ENCODE assay signal across 21 cellular contexts in genomic region chr2:218226903-218227302, GRCh38. TPM values are rescaled to one million over a fixed set of nuclear protein-coding genes. Genes with fewer than 3 reads are reported as not detected.
A peak's percentile ranks its signal among the peaks of the same experiment; 100 is the strongest.
DNase-seq lines count a peak whose midpoint lies in the region; ATAC-seq and TF ChIP-seq lines count a peak whose summit lies in the region.
"Had no signal": no experiment of that assay in that cellular context is flagged by ENCODE, and none has a peak within 500 bp of the region (broad histone marks: within the 10 kb centered on the region; RNA-seq: fewer than 3 reads in every experiment).

No MANE protein-coding gene starts in this region.

- H3K27me3 ChIP-seq in MM.1S (replicated peaks; ENCODE audit: insufficient read depth, low read length) (no peaks in the 10 kb centered on the region), PC-3 (ENCODE audit: low read length) (no peaks in the 10 kb centered on the region)
- H3K27me3 ChIP-seq: esophagus muscularis mucosa, uterus had no signal

- peaks cover 76% of the 10 kb centered on the region for H3K4me1 Mint-ChIP-seq in activated CD4-positive, alpha-beta T cell treated with anti-CD3 and anti-CD28 coated beads, Interleukin-2, amount 10 ng/mL, durations not matched to agents 24 days and 14 days
- peaks cover 96% of the 10 kb centered on the region for H3K4me1 Mint-ChIP-seq in activated naive CD8-positive, alpha-beta T cell treated with anti-CD3 and anti-CD28 coated beads, Interleukin-2, amount 50 U/mL, for 24 hours
- H3K4me1 Mint-ChIP-seq in nephron progenitor cell = peaks cover 16% of the 10 kb centered on the region

- H3K79me2 ChIP-seq in MM.1S (ENCODE audit: low read length) (peaks cover 77% of the 10 kb centered on the region), PC-3 (ENCODE audit: low read length) (peaks cover 49% of the 10 kb centered on the region)

- ATAC-seq in activated naive CD8-positive, alpha-beta T cell treated with anti-CD3 and anti-CD28 coated beads, Interleukin-2, amount 50 U/mL, for 24 hours = no peak
- no peak for ATAC-seq in PC-3
- ATAC-seq: A549 had no signal

- POLR2A ChIA-PET in PC-3 (lab: Charles Lee; ENCODE audit: unreplicated experiment) = interaction anchor here (0.6 kb wide), 1 partner anchor 11 kb away, joined by 7 read pairs; no protein-coding TSS in a partner anchor

- peak overlapping the region; percentile 48 for H3K4me3 Mint-ChIP-seq in activated CD4-positive, alpha-beta T cell treated with anti-CD3 and anti-CD28 coated beads, Interleukin-2, amount 10 ng/mL, durations not matched to agents 24 days and 14 days
- H3K4me3 Mint-ChIP-seq in activated naive CD8-positive, alpha-beta T cell treated with anti-CD3 and anti-CD28 coated beads, Interleukin-2, amount 50 U/mL, for 24 hours = peak overlapping the region; percentile 21
- H3K4me3 Mint-ChIP-seq in nephron progenitor cell = no peak overlapping the region
- H3K4me3 Mint-ChIP-seq: brain, neural crest cell had no signal

- peaks cover 74% of the 10 kb centered on the region for H3F3A ChIP-seq in MM.1S (ENCODE audit: insufficient read depth, low read length)
- H3F3A ChIP-seq in PC-3 (ENCODE audit: low read length, unreplicated experiment) = peaks cover 17% of the 10 kb centered on the region

- H3K27me3 Mint-ChIP-seq in activated CD4-positive, alpha-beta T cell treated with anti-CD3 and anti-CD28 coated beads, Interleukin-2, amount 10 ng/mL, durations not matched to agents 24 days and 14 days = no peaks in the 10 kb centered on the region
- H3K27me3 Mint-ChIP-seq in activated naive CD8-positive, alpha-beta T cell treated with anti-CD3 and anti-CD28 coated beads, Interleukin-2, amount 50 U/mL, for 24 hours = no peaks in the 10 kb centered on the region
- no peaks in the 10 kb centered on the region for H3K27me3 Mint-ChIP-seq in nephron progenitor cell (ENCODE audit: low read depth, poor library complexity)
- H3K27me3 Mint-ChIP-seq: brain had no signal

- intact Hi-C loops in activated CD4-positive, alpha-beta T cell treated with anti-CD3 and anti-CD28 coated beads, Interleukin-2, amount 10 ng/mL, durations not matched to agents 24 days and 14 days (cut with micrococcal nuclease) = no loop called here
- intact Hi-C loops in PC-3 (cut with micrococcal nuclease) = no loop called here

- no peak for DNase-seq in activated CD4-positive, alpha-beta T cell treated with anti-CD3 and anti-CD28 coated beads, Interleukin-2, amount 10 ng/mL, durations not matched to agents 24 days and 14 days
- DNase-seq in activated CD4-positive, alpha-beta T cell treated with anti-CD3 and anti-CD28 coated beads, Interleukin-2, amount 50 U/mL, for 1 hour = no peak
- DNase-seq in MM.1S (no peak), nephron progenitor cell (no peak), RPMI8226 (no peak), NCI-H2171 (lab: John Stamatoyannopoulos, UW) (no peak), PC-3 (no peak)
- no peak for DNase-seq in activated naive CD8-positive, alpha-beta T cell treated with anti-CD3 and anti-CD28 coated beads, Interleukin-2, amount 50 U/mL, for 24 hours
- DNase-seq: activated effector memory CD4-positive, alpha-beta T cell treated with Interleukin-2 at 50 U/mL for 16 hours; COR-L47; dermis blood vessel endothelial cell; GM23248; NCI-H1436 treated with DMSO at 0.1 percent for 48 hours; retina; Right ventricle myocardium superior; uterus had no signal

- peaks cover 83% of the 10 kb centered on the region for H3K4me1 ChIP-seq in MM.1S (ENCODE audit: low read length)
- peaks cover 28% of the 10 kb centered on the region for H3K4me1 ChIP-seq in PC-3 (ENCODE audit: insufficient read depth, low read length)

- H3K4me3 ChIP-seq in MM.1S (ENCODE audit: low read length) (no peak overlapping the region), PC-3 (ENCODE audit: low read length) (no peak overlapping the region)
- H3K4me3 ChIP-seq: A549, esophagus muscularis mucosa, GM23248, uterus had no signal

- H2AFZ ChIP-seq in MM.1S (ENCODE audit: low read length) (no peak overlapping the region), PC-3 (ENCODE audit: low read length) (no peak overlapping the region)
- H2AFZ ChIP-seq: GM23248 had no signal

- H4K20me1 ChIP-seq in MM.1S (ENCODE audit: insufficient read depth, low read length) (peaks cover 7% of the 10 kb centered on the region; the same call in 1 of the 2 replicates), PC-3 (ENCODE audit: low read length) (peaks cover 5% of the 10 kb centered on the region; the same call in 1 of the 2 replicates)

- no peaks in the 10 kb centered on the region for H3K9me3 ChIP-seq in MM.1S (replicated peaks; ENCODE audit: insufficient read depth, low read length)
- H3K9me3 ChIP-seq in PC-3 (ENCODE audit: low read length) = no peaks in the 10 kb centered on the region
- H3K9me3 ChIP-seq: A549, esophagus muscularis mucosa, uterus had no signal

- H3K36me3 ChIP-seq in MM.1S (replicated peaks; ENCODE audit: insufficient read depth, low read length) (peaks cover 10% of the 10 kb centered on the region), PC-3 (ENCODE audit: low read depth, low read length) (peaks cover 50% of the 10 kb centered on the region)
- H3K36me3 ChIP-seq: uterus had no signal

- peaks cover 78% of the 10 kb centered on the region for H3K36me3 Mint-ChIP-seq in activated CD4-positive, alpha-beta T cell treated with anti-CD3 and anti-CD28 coated beads, Interleukin-2, amount 10 ng/mL, durations not matched to agents 24 days and 14 days (ENCODE audit: low read depth)
- H3K36me3 Mint-ChIP-seq in activated naive CD8-positive, alpha-beta T cell treated with anti-CD3 and anti-CD28 coated beads, Interleukin-2, amount 50 U/mL, for 24 hours (ENCODE audit: low read depth) = peaks cover 91% of the 10 kb centered on the region
- peaks cover 61% of the 10 kb centered on the region for H3K36me3 Mint-ChIP-seq in nephron progenitor cell (ENCODE audit: low read depth)

- H3K9ac ChIP-seq in MM.1S (ENCODE audit: low read length) (no peak overlapping the region), PC-3 (ENCODE audit: low read length) (no peak overlapping the region)
- H3K9ac ChIP-seq: GM23248, KMS-11 had no signal

- no peak overlapping the region for H3K4me2 ChIP-seq in MM.1S (ENCODE audit: low read depth, low read length)
- no peak overlapping the region for H3K4me2 ChIP-seq in PC-3 (ENCODE audit: low read length)
- H3K4me2 ChIP-seq: A549 had no signal

- H3K9me2 ChIP-seq in MM.1S (replicated peaks; ENCODE audit: insufficient read depth, low read length) (no peaks in the 10 kb centered on the region), PC-3 (replicated peaks; ENCODE audit: low read length) (no peaks in the 10 kb centered on the region)

- TF ChIP-seq CTCF in MM.1S (IDR thresholded peaks at IDR 0.05; ENCODE audit: low read length) (no peak), nephron progenitor cell (IDR thresholded peaks at IDR 0.05) (no peak), PC-3 (conservative IDR thresholded peaks at IDR 0.05; ENCODE audit: low read depth, low read length) (no peak)

- H3K27ac ChIP-seq in MM.1S (ENCODE audit: low read length) (peak overlapping the region; percentile 20; the same call in 1 of the 2 replicates), PC-3 (ENCODE audit: low read length) (no peak overlapping the region)
- H3K27ac ChIP-seq: A549, esophagus muscularis mucosa, uterus had no signal

- peak overlapping the region; percentile 80 for H3K27ac Mint-ChIP-seq in activated CD4-positive, alpha-beta T cell treated with anti-CD3 and anti-CD28 coated beads, Interleukin-2, amount 10 ng/mL, durations not matched to agents 24 days and 14 days
- peak overlapping the region; percentile 93 for H3K27ac Mint-ChIP-seq in activated naive CD8-positive, alpha-beta T cell treated with anti-CD3 and anti-CD28 coated beads, Interleukin-2, amount 50 U/mL, for 24 hours
- peak overlapping the region; percentile 51 for H3K27ac Mint-ChIP-seq in nephron progenitor cell

- BruUV-seq in PC-3 (replicated peaks; lab: Mats Ljungman, UMichigan) = no TSS peak

- CTCF ChIA-PET in PC-3 (lab: Charles Lee) = no interaction called here

- peaks cover 4% of the 10 kb centered on the region for H3K9me3 Mint-ChIP-seq in activated CD4-positive, alpha-beta T cell treated with anti-CD3 and anti-CD28 coated beads, Interleukin-2, amount 10 ng/mL, durations not matched to agents 24 days and 14 days
- no peaks in the 10 kb centered on the region for H3K9me3 Mint-ChIP-seq in activated naive CD8-positive, alpha-beta T cell treated with anti-CD3 and anti-CD28 coated beads, Interleukin-2, amount 50 U/mL, for 24 hours
- no peaks in the 10 kb centered on the region for H3K9me3 Mint-ChIP-seq in nephron progenitor cell
- H3K9me3 Mint-ChIP-seq: brain, neural crest cell had no signal

RNA-seq across cellular contexts. Expression of gene ARPC2, which starts 9.9 kb away (rescaled TPM):
- 515 and 516 TPM in 2 replicates for total RNA-seq in activated CD4-positive, alpha-beta T cell treated with anti-CD3 and anti-CD28 coated beads, Interleukin-2, amount 10 ng/mL, durations not matched to agents 24 days and 14 days
- 210 and 213 TPM in 2 replicates for total RNA-seq in PC-3 (2014; rRNA removed)

RNA-seq across cellular contexts. Expression of gene GPBAR1, which starts 33.9 kb away (rescaled TPM):
- total RNA-seq in activated CD4-positive, alpha-beta T cell treated with anti-CD3 and anti-CD28 coated beads, Interleukin-2, amount 10 ng/mL, durations not matched to agents 24 days and 14 days = 0.40 and 0.68 TPM in 2 replicates
- total RNA-seq in PC-3 (2014; rRNA removed) = 0.18 TPM in 1 of 2 replicates, not detected in the other
- total RNA-seq: dermis blood vessel endothelial cell, GM23248 had no signal

RNA-seq across cellular contexts. Expression of gene AAMP, which starts 43.0 kb away (rescaled TPM):
- 85.3 and 89.0 TPM in 2 replicates for total RNA-seq in activated CD4-positive, alpha-beta T cell treated with anti-CD3 and anti-CD28 coated beads, Interleukin-2, amount 10 ng/mL, durations not matched to agents 24 days and 14 days
- total RNA-seq in PC-3 (2014; rRNA removed) = 272 and 312 TPM in 2 replicates

RNA-seq across cellular contexts. Expression of gene PNKD, which starts 43.4 kb away (rescaled TPM):
- 15.0 and 21.5 TPM in 2 replicates for total RNA-seq in activated CD4-positive, alpha-beta T cell treated with anti-CD3 and anti-CD28 coated beads, Interleukin-2, amount 10 ng/mL, durations not matched to agents 24 days and 14 days
- total RNA-seq in PC-3 (2014; rRNA removed) = 95.5 and 97.7 TPM in 2 replicates
